12 cellular contexts compared by ENCODE assay signal in genomic region chr2:26623541-26624497, GRCh38. TPM values are rescaled to one million over a fixed set of nuclear protein-coding genes. Genes with fewer than 3 reads are reported as not detected.
DNase-seq lines count a peak whose midpoint lies in the region; ATAC-seq, FAIRE-seq and TF ChIP-seq lines count a peak whose summit lies in the region.
"Had no signal": no experiment of that assay in that cellular context is flagged by ENCODE, and none has a peak within 500 bp of the region (broad histone marks: within the 10 kb centered on the region; RNA-seq: fewer than 3 reads in every experiment).

No MANE protein-coding gene starts in this region.

- H3K4me1 ChIP-seq in spleen = peaks cover 0 to 7% (median 0%) of the 10 kb centered on the region in 6 donors
- H3K4me1 ChIP-seq: SJSA1 had no signal

- no peak for TF ChIP-seq CTCF in fibroblast of mammary gland (conservative IDR thresholded peaks at IDR 0.05; ENCODE audit: control insufficient read depth, insufficient read depth, low read depth, low read length)
- TF ChIP-seq CTCF in spleen (IDR thresholded peaks at IDR 0.05 in 8 of 11, conservative IDR thresholded peaks at IDR 0.05 in 3 of 11) = no peak
- TF ChIP-seq CTCF in RWPE1 (conservative IDR thresholded peaks at IDR 0.05; ENCODE audit: low read depth) = no peak

- H3K27me3 ChIP-seq in spleen (replicated peaks in 1 of 7) = peaks cover 0 to 7% (median 1%) of the 10 kb centered on the region in 7 donors

- peak; percentile 33 for DNase-seq in H54 (ENCODE audit: insufficient read length, low spot score)
- peak; percentile 90 for DNase-seq in NCI-H524 treated with DMSO at 0.1 percent for 48 hours (lab: John Stamatoyannopoulos, UW)
- DNase-seq in fibroblast of mammary gland (ENCODE audit: low read depth) = peak; percentile 10
- DNase-seq in spleen = peak; percentile 56
- no peak for DNase-seq in RWPE1 (ENCODE audit: low spot score)
- DNase-seq: activated CD4-positive, alpha-beta T cell treated with anti-CD3 and anti-CD28 coated beads for 4 hours; effector memory CD4-positive, alpha-beta T cell; stimulated activated CD4-positive, alpha-beta T cell treated with anti-CD3 and anti-CD28 coated beads, Interleukin-12 subunit alpha, Interleukin-12 subunit beta, amount 100 ng/mL, for 4 hours had no signal

- H3K9me3 ChIP-seq in spleen = peaks cover 0 to 4% (median 0%) of the 10 kb centered on the region in 8 donors
- H3K9me3 ChIP-seq: SJSA1 had no signal

- ATAC-seq in HG02798 (IDR thresholded peaks at IDR 0.05; ENCODE audit: poor library complexity, unreplicated experiment) (no peak), HG03196 (IDR thresholded peaks at IDR 0.05; ENCODE audit: unreplicated experiment) (no peak)
- ATAC-seq: natural killer cell treated with Interleukin-12 subunit alpha and Interleukin-12 subunit beta and Interleukin-15 and Interleukin-18, amount 100 ng/mL, for 72 hours had no signal

- no peak for TF ChIP-seq POLR2A in H54 (IDR thresholded peaks at IDR 0.05; ENCODE audit: low read depth, low read length)
- TF ChIP-seq POLR2A in spleen (IDR thresholded peaks at IDR 0.05) = no peak

- intact Hi-C loops in spleen (cut with DNase I; ENCODE audit: low total_unique reads) = no loop called here

- no peaks in the 10 kb centered on the region for H3K36me3 ChIP-seq in spleen
- H3K36me3 ChIP-seq: SJSA1 had no signal

- 77 to 88% (median 83%) methylated on average over 19 of the region's 19 CpGs for WGBS in spleen, 5 donors

- H3K27ac ChIP-seq in spleen (no peak overlapping the region), RWPE1 (no peak overlapping the region)
- H3K27ac ChIP-seq: SJSA1 had no signal

- FAIRE-seq in H54 (lab: Jason Lieb, UNC) = no peak

- POLR2A ChIA-PET in RWPE1 (lab: Yijun Ruan, JAX; ENCODE audit: low non-redundant PET) = no interaction called here

- CTCF ChIA-PET in RWPE1 (lab: Yijun Ruan, JAX) = interaction anchor here (0.7 kb wide), 2 partner anchors 18 to 1534 kb away, joined by 3 to 5 read pairs; no protein-coding TSS in a partner anchor

- no peak overlapping the region for H3K4me3 ChIP-seq in fibroblast of mammary gland (ENCODE audit: control insufficient read depth, low read depth, low read length)
- H3K4me3 ChIP-seq in spleen = no peak overlapping the region
- H3K4me3 ChIP-seq: SJSA1 had no signal

RNA-seq across cellular contexts. Expression of gene CIB4, which starts 17.3 kb away (rescaled TPM):
- total RNA-seq in spleen = not detected
- not detected for polyA plus RNA-seq in spleen
- total RNA-seq: natural killer cell treated with Interleukin-12 subunit alpha and Interleukin-12 subunit beta and Interleukin-15 and Interleukin-18, amount 100 ng/mL, for 72 hours; SJSA1 had no signal
